Comparison of ENCODE assay signal across 11 cellular contexts in genomic region chr22:41838842-41839618, GRCh38. TPM values are rescaled to one million over a fixed set of nuclear protein-coding genes. Genes with fewer than 3 reads are reported as not detected.
DNase-seq lines count a peak whose midpoint lies in the region; ATAC-seq and TF ChIP-seq lines count a peak whose summit lies in the region.
"Had no signal": no experiment of that assay in that cellular context is flagged by ENCODE, and none has a peak within 500 bp of the region (broad histone marks: within the 10 kb centered on the region; RNA-seq: fewer than 3 reads in every experiment).

No MANE protein-coding gene starts in this region.

- intact Hi-C loops in CD4-positive, alpha-beta memory T cell (cut with micrococcal nuclease): no loop called here
- intact Hi-C loops in mammary epithelial cell (cut with micrococcal nuclease): loop anchor here (2.0 to 10.0 kb wide), 2 partner anchors 18 to 246 kb away; no protein-coding TSS in a partner anchor

- peaks cover 57% of the 10 kb centered on the region for H3K4me1 ChIP-seq in CD4-positive, alpha-beta memory T cell (ENCODE audit: insufficient read depth, low read length)
- H3K4me1 ChIP-seq in H9 (ENCODE audit: insufficient read depth, low read length) (peaks cover 1% of the 10 kb centered on the region; the same call in 1 of the 2 replicates), mammary epithelial cell (ENCODE audit: insufficient read depth, low read length) (peaks cover 64% of the 10 kb centered on the region), neural progenitor cell (peaks cover 21% of the 10 kb centered on the region)

- H3K27me3 Mint-ChIP-seq in CD4-positive, alpha-beta memory T cell: no peaks in the 10 kb centered on the region
- H3K27me3 Mint-ChIP-seq in H9 (ENCODE audit: low read depth) (no peaks in the 10 kb centered on the region), neural progenitor cell (ENCODE audit: insufficient read depth, low read depth) (peaks cover 2% of the 10 kb centered on the region)
- no peaks in the 10 kb centered on the region for H3K27me3 Mint-ChIP-seq in natural killer cell treated with Interleukin-12 subunit alpha and Interleukin-12 subunit beta and Interleukin-15 and Interleukin-18, amount 100 ng/mL, for 72 hours

- H3K4me3 Mint-ChIP-seq in CD4-positive, alpha-beta memory T cell: peak overlapping the region in 2 of 8 donors; percentile 14 to 24
- H3K4me3 Mint-ChIP-seq in H9 (no peak overlapping the region), neural progenitor cell (no peak overlapping the region)
- no peak overlapping the region for H3K4me3 Mint-ChIP-seq in natural killer cell treated with Interleukin-12 subunit alpha and Interleukin-12 subunit beta and Interleukin-15 and Interleukin-18, amount 100 ng/mL, for 72 hours

- H4K91ac ChIP-seq in H9 (ENCODE audit: insufficient read length, low read depth, low read length): no peak overlapping the region

- no peak overlapping the region for H3K4me2 ChIP-seq in H9 (ENCODE audit: insufficient read depth, insufficient read length, low read length)
- peak overlapping the region; percentile 63 for H3K4me2 ChIP-seq in mammary epithelial cell (ENCODE audit: insufficient read depth, low read depth, low read length)
- no peak overlapping the region for H3K4me2 ChIP-seq in neural progenitor cell

- no peak overlapping the region for H3K9ac ChIP-seq in H9 (ENCODE audit: extremely low read depth, insufficient read length, low read length)
- no peak overlapping the region for H3K9ac ChIP-seq in mammary epithelial cell (ENCODE audit: insufficient read depth, low read length)
- H3K9ac ChIP-seq in neural progenitor cell: no peak overlapping the region

- no peak overlapping the region for H2AFZ ChIP-seq in H9 (ENCODE audit: low read length)
- H2AFZ ChIP-seq in mammary epithelial cell (ENCODE audit: low read depth, low read length): no peak overlapping the region
- no peak overlapping the region for H2AFZ ChIP-seq in neural progenitor cell (replicated peaks)

- peaks cover 11% of the 10 kb centered on the region for H3K36me3 ChIP-seq in CD4-positive, alpha-beta memory T cell (ENCODE audit: insufficient read depth, low read length)
- H3K36me3 ChIP-seq in mammary epithelial cell (ENCODE audit: insufficient read depth, low read length): peaks cover 14% of the 10 kb centered on the region
- H3K36me3 ChIP-seq in H7 (replicated peaks; ENCODE audit: control insufficient read depth, insufficient read depth, low read length): peaks cover 22% of the 10 kb centered on the region
- H3K36me3 ChIP-seq in neural progenitor cell: peaks cover 9% of the 10 kb centered on the region

- no peak for TF ChIP-seq CTCF in H9 (conservative IDR thresholded peaks at IDR 0.05)
- no peak for TF ChIP-seq CTCF in mammary epithelial cell (conservative IDR thresholded peaks at IDR 0.05 in 1 of 2, IDR thresholded peaks at IDR 0.05 in 1 of 2; ENCODE audit: extremely low read depth in 1 of 2, insufficient read depth in 1 of 2, low read depth in 1 of 2, low read length in 2 of 2)
- no peak for TF ChIP-seq CTCF in neural progenitor cell (IDR thresholded peaks at IDR 0.05)

- CTCF ChIA-PET in CD4-positive, alpha-beta memory T cell (lab: Charles Lee; ENCODE audit: partially characterized antibody): interaction anchor here (0.9 to 1.4 kb wide), 3 partner anchors 18 to 93 kb away, joined by 3 to 6 read pairs (median 3); no protein-coding TSS in a partner anchor
- CTCF ChIA-PET in mammary epithelial cell (lab: Charles Lee; ENCODE audit: low non-redundant PET): interaction anchor here (0.6 to 0.7 kb wide), 2 partner anchors 8 to 251 kb away, joined by 3 to 12 read pairs; partner anchors contain the start of gene NDUFA6

- no CpG with 5 or more reads among the region's 1 CpG for WGBS in H9 (ENCODE audit: extremely low coverage, insufficient read length, low lambda C conversion rate)
- 80% methylated on average over 1 of the region's 1 CpG for WGBS in mammary epithelial cell (ENCODE audit: low coverage, missing lambda C conversion rate)

- dilution Hi-C loops in mammary epithelial cell (cut with HindIII; ENCODE audit: low sequenced_read_pairs): no loop called here

- BruUV-seq in mammary epithelial cell (replicated peaks; lab: Mats Ljungman, UMichigan): TSS peak; percentile 4

- no peak overlapping the region for H2BK20ac ChIP-seq in H9 (ENCODE audit: low read depth, low read length, poor library complexity, severe bottlenecking)

- no peak overlapping the region for H2AK5ac ChIP-seq in H9 (ENCODE audit: insufficient read length, low read length)

- H3K9me3 Mint-ChIP-seq in CD4-positive, alpha-beta memory T cell: no peaks in the 10 kb centered on the region
- no peaks in the 10 kb centered on the region for H3K9me3 Mint-ChIP-seq in H9
- H3K9me3 Mint-ChIP-seq in natural killer cell treated with Interleukin-12 subunit alpha and Interleukin-12 subunit beta and Interleukin-15 and Interleukin-18, amount 100 ng/mL, for 72 hours: no peaks in the 10 kb centered on the region
- no peaks in the 10 kb centered on the region for H3K9me3 Mint-ChIP-seq in neural progenitor cell

- ATAC-seq in natural killer cell treated with Interleukin-12 subunit alpha and Interleukin-12 subunit beta and Interleukin-15 and Interleukin-18, amount 100 ng/mL, for 72 hours: no peak
- no peak for ATAC-seq in GM21619 (IDR thresholded peaks at IDR 0.05; ENCODE audit: unreplicated experiment)

- H3K27me3 ChIP-seq in CD4-positive, alpha-beta memory T cell (ENCODE audit: insufficient read depth, low read length): no peaks in the 10 kb centered on the region
- no peaks in the 10 kb centered on the region for H3K27me3 ChIP-seq in H9 (ENCODE audit: insufficient read depth, low read length)
- no peaks in the 10 kb centered on the region for H3K27me3 ChIP-seq in mammary epithelial cell (ENCODE audit: insufficient read depth, low read length)
- no peaks in the 10 kb centered on the region for H3K27me3 ChIP-seq in H7 (ENCODE audit: control insufficient read depth, insufficient read depth, low read length)
- no peaks in the 10 kb centered on the region for H3K27me3 ChIP-seq in neural progenitor cell

- DNase-seq in CD4-positive, alpha-beta memory T cell: no peak
- DNase-seq in H9 (no peak), mammary epithelial cell (peak; percentile 94), H7 (no peak), neural progenitor cell (ENCODE audit: low spot score) (no peak)
- no peak for DNase-seq in natural killer cell treated with Interleukin-12 subunit alpha and Interleukin-12 subunit beta and Interleukin-15 and Interleukin-18, amount 100 ng/mL, for 72 hours (ENCODE audit: low spot score)
- DNase-seq: caudate nucleus, HCEC 1CT, NCI-H187, T1000 had no signal

- H2BK120ac ChIP-seq in H9 (ENCODE audit: low read depth, low read length, poor library complexity, severe bottlenecking): no peak overlapping the region

- H3K4me1 Mint-ChIP-seq in CD4-positive, alpha-beta memory T cell: peaks cover 52 to 76% (median 62%) of the 10 kb centered on the region in 4 donors
- H3K4me1 Mint-ChIP-seq in H9: peaks cover 41 to 49% of the 10 kb centered on the region in 2 experiments
- H3K4me1 Mint-ChIP-seq in natural killer cell treated with Interleukin-12 subunit alpha and Interleukin-12 subunit beta and Interleukin-15 and Interleukin-18, amount 100 ng/mL, for 72 hours (ENCODE audit: low read depth in 2 of 2): peaks cover 56 to 62% of the 10 kb centered on the region in 2 donors
- H3K4me1 Mint-ChIP-seq in neural progenitor cell: peaks cover 41% of the 10 kb centered on the region

- peak overlapping the region in 6 of 7 donors; percentile 14 to 77 (median 42) for H3K27ac Mint-ChIP-seq in CD4-positive, alpha-beta memory T cell
- H3K27ac Mint-ChIP-seq in H9 (peak overlapping the region in 2 of 3 experiments; percentile 25 to 70; a peak in 5 of 7 replicates), neural progenitor cell (no peak overlapping the region)
- peak overlapping the region; percentile 33 to 39 for H3K27ac Mint-ChIP-seq in natural killer cell treated with Interleukin-12 subunit alpha and Interleukin-12 subunit beta and Interleukin-15 and Interleukin-18, amount 100 ng/mL, for 72 hours

- H3K27ac ChIP-seq in CD4-positive, alpha-beta memory T cell (ENCODE audit: low read depth, low read length): no peak overlapping the region
- no peak overlapping the region for H3K27ac ChIP-seq in H9 (ENCODE audit: insufficient read length, low read depth, low read length)
- peak overlapping the region; percentile 39 for H3K27ac ChIP-seq in mammary epithelial cell (ENCODE audit: insufficient read depth, low read depth, low read length)
- H3K27ac ChIP-seq in neural progenitor cell: no peak overlapping the region

- no peak overlapping the region for H3T11ph ChIP-seq in H9 (ENCODE audit: low read length)

- peaks cover 15% of the 10 kb centered on the region for H3F3A ChIP-seq in neural progenitor cell (ENCODE audit: low read depth)

- peaks cover 3% of the 10 kb centered on the region for H3K79me1 ChIP-seq in H9 (ENCODE audit: insufficient read depth, low read depth, low read length, poor library complexity, severe bottlenecking)

- no peak overlapping the region for H3K14ac ChIP-seq in H9 (ENCODE audit: insufficient read depth, low read length)

- peaks cover 7% of the 10 kb centered on the region for H3K23me2 ChIP-seq in H9 (ENCODE audit: insufficient read length, low read depth, low read length, poor library complexity, severe bottlenecking)

- no peak overlapping the region for H3K56ac ChIP-seq in H9 (ENCODE audit: insufficient read length, low read depth, low read length)

- no peak overlapping the region for H4K8ac ChIP-seq in H9 (replicated peaks; ENCODE audit: insufficient read length, low read depth, low read length)

- in situ Hi-C loops in mammary epithelial cell (cut with MboI; ENCODE audit: low sequenced_read_pairs in 2 of 2): no loop called here

- POLR2A ChIA-PET in CD4-positive, alpha-beta memory T cell (lab: Charles Lee; ENCODE audit: partially characterized antibody): interaction anchor here (0.8 to 1.0 kb wide), 3 partner anchors 23 to 101 kb away, joined by 3 to 5 read pairs (median 4); partner anchors contain the start of gene CCDC134

- H3K18ac ChIP-seq in H9 (ENCODE audit: insufficient read length, low read depth, low read length): no peak overlapping the region

- no peak overlapping the region for H2BK5ac ChIP-seq in H9 (ENCODE audit: insufficient read length, low read length)

- H2BK12ac ChIP-seq in H9 (ENCODE audit: insufficient read length, low read depth, low read length): no peak overlapping the region

- H4K5ac ChIP-seq in H9 (ENCODE audit: insufficient read length, low read depth, low read length): no peak overlapping the region

- H2BK15ac ChIP-seq in H9 (ENCODE audit: low read depth, low read length): no peak overlapping the region

- H3K4me3 ChIP-seq in CD4-positive, alpha-beta memory T cell (ENCODE audit: low read length in 2 of 2): no peak overlapping the region
- H3K4me3 ChIP-seq in mammary epithelial cell (replicated peaks in 1 of 3; ENCODE audit: insufficient read depth in 1 of 3, low read depth in 2 of 3, low read length in 3 of 3) (no peak overlapping the region), H7 (ENCODE audit: insufficient read depth, low read depth, low read length) (no peak overlapping the region), neural progenitor cell (no peak overlapping the region)

- H3K4ac ChIP-seq in H9 (ENCODE audit: low read depth, low read length): no peak overlapping the region

- H3K9me3 ChIP-seq in CD4-positive, alpha-beta memory T cell (ENCODE audit: control insufficient read depth in 1 of 2, low read length in 2 of 2): no peaks in the 10 kb centered on the region
- H3K9me3 ChIP-seq in H9 (ENCODE audit: control insufficient read depth, low read depth, low read length) (no peaks in the 10 kb centered on the region), mammary epithelial cell (replicated peaks; ENCODE audit: insufficient read depth, low read length) (no peaks in the 10 kb centered on the region), neural progenitor cell (ENCODE audit: low read depth) (no peaks in the 10 kb centered on the region)

- H3K79me2 ChIP-seq in H9 (ENCODE audit: insufficient read depth, low read length) (peaks cover 71% of the 10 kb centered on the region), mammary epithelial cell (ENCODE audit: insufficient read depth, low read length) (peaks cover 95% of the 10 kb centered on the region), neural progenitor cell (ENCODE audit: low read depth) (peaks cover 100% of the 10 kb centered on the region)

- H3K36me3 Mint-ChIP-seq in CD4-positive, alpha-beta memory T cell: peaks cover 12 to 27% of the 10 kb centered on the region in 2 donors
- peaks cover 33 to 66% (median 54%) of the 10 kb centered on the region in 3 experiments; a peak in 6 of 7 replicates for H3K36me3 Mint-ChIP-seq in H9 (ENCODE audit: insufficient read depth in 1 of 3, low read depth in 3 of 3)
- H3K36me3 Mint-ChIP-seq in natural killer cell treated with Interleukin-12 subunit alpha and Interleukin-12 subunit beta and Interleukin-15 and Interleukin-18, amount 100 ng/mL, for 72 hours: peaks cover 43% of the 10 kb centered on the region
- H3K36me3 Mint-ChIP-seq in neural progenitor cell: peaks cover 57% of the 10 kb centered on the region

- peaks cover 2% of the 10 kb centered on the region for H4K20me1 ChIP-seq in H9 (ENCODE audit: control insufficient read depth, insufficient read depth, insufficient read length)
- H4K20me1 ChIP-seq in mammary epithelial cell (ENCODE audit: insufficient read depth, low read length): no peaks in the 10 kb centered on the region
- peaks cover 90% of the 10 kb centered on the region for H4K20me1 ChIP-seq in neural progenitor cell (ENCODE audit: low read depth)

- H3K23ac ChIP-seq in H9 (ENCODE audit: insufficient read length, low read depth, low read length): no peak overlapping the region

RNA-seq across cellular contexts. Expression of gene SREBF2, which starts 6.1 kb away (rescaled TPM):
- total RNA-seq in CD4-positive, alpha-beta memory T cell: 100 to 1,000 TPM; 109 to 112 TPM
- polyA plus RNA-seq in CD4-positive, alpha-beta memory T cell: 10 to 100 TPM; 14.5 to 23.6 TPM
- total RNA-seq in H9 (2021) (144 and 146 TPM in 2 replicates), mammary epithelial cell (100 to 1,000 TPM; 100 to 131 TPM), neural progenitor cell (ENCODE audit: low replicate concordance) (64.0 and 145 TPM in 2 replicates)
- polyA plus RNA-seq in mammary epithelial cell: 61.6 TPM
- polyA minus RNA-seq in mammary epithelial cell: 220 TPM
- 100 to 1,000 TPM; 205 to 211 TPM for total RNA-seq in natural killer cell treated with Interleukin-12 subunit alpha and Interleukin-12 subunit beta and Interleukin-15 and Interleukin-18, amount 100 ng/mL, for 72 hours
- 93.8 and 118 TPM in 2 replicates for total RNA-seq in H7 (2014; rRNA removed; shearing (Covaris generic))

RNA-seq across cellular contexts. Expression of gene CCDC134, which starts 38.6 kb away (rescaled TPM):
- 10 to 100 TPM; 23.2 to 27.8 TPM for total RNA-seq in CD4-positive, alpha-beta memory T cell
- 1 to 10 TPM; 1.2 to 2.7 TPM for polyA plus RNA-seq in CD4-positive, alpha-beta memory T cell
- 19.3 and 20.7 TPM in 2 replicates for total RNA-seq in H9 (2021)
- 10 to 100 TPM in 1 of 2 donors, 1 to 10 TPM in 1; 9.4 to 10.5 TPM for total RNA-seq in mammary epithelial cell
- 7.3 TPM for polyA plus RNA-seq in mammary epithelial cell
- 3.7 TPM for polyA minus RNA-seq in mammary epithelial cell
- 10 to 100 TPM; 25.1 to 26.3 TPM for total RNA-seq in natural killer cell treated with Interleukin-12 subunit alpha and Interleukin-12 subunit beta and Interleukin-15 and Interleukin-18, amount 100 ng/mL, for 72 hours
- total RNA-seq in H7 (2014; rRNA removed; shearing (Covaris generic)): 17.0 and 19.3 TPM in 2 replicates
- total RNA-seq in neural progenitor cell (ENCODE audit: low replicate concordance): 8.8 and 19.7 TPM in 2 replicates
